In the genomic region with DNA sequence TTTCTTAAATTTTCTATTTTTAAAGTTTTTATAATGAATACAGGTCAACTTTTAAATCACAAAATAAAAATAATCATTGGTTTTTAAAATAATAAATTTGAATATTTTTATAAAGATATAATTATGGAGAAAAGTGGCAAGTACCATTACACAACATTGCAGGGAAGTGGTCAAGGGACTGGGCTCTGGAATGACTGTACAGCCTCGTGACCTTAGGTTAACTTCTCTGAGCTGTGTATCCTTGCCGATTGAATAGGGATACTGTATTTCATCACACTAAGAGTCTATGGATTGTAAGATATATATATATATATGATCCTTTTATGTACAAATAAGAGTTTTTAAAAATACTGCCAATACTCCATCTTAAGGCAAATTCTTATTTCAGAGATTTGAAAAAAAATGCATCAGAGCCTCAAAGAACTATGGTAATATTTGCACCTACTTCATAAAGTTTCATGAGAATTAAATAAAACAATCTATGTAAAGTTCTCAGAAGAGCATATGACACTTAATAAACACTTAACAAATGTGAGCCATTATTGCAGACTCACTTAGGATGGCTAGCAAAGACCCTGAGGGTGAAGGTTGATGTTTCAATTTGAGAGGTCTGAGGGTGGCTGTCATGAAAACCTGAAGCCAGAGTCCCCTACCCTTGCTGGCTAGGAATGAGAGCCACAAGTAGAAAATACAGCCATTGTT, we compare ENCODE assay signal across 14 cellular contexts.
DNase-seq lines count a peak whose midpoint lies in the region; ATAC-seq, FAIRE-seq and TF ChIP-seq lines count a peak whose summit lies in the region.
"Had no signal": no experiment of that assay in that cellular context is flagged by ENCODE, and none has a peak within 500 bp of the region (broad histone marks: within the 10 kb centered on the region; RNA-seq: fewer than 3 reads in every experiment).

No MANE protein-coding gene starts in this region.

- peak; percentile 14 for ATAC-seq in GM19023 (IDR thresholded peaks at IDR 0.05; ENCODE audit: unreplicated experiment)
- peak; percentile 48 for ATAC-seq in HG02588 (IDR thresholded peaks at IDR 0.05; ENCODE audit: unreplicated experiment)
- peak; percentile 59 for ATAC-seq in HG03520 (IDR thresholded peaks at IDR 0.05; ENCODE audit: unreplicated experiment)
- peak in 2 of 4 donors; percentile 53 to 74 for ATAC-seq in pancreas

- H3K36me3 ChIP-seq in pancreas, result no peaks in the 10 kb centered on the region
- no peaks in the 10 kb centered on the region for H3K36me3 ChIP-seq in MM.1S (replicated peaks; ENCODE audit: insufficient read depth, low read length)
- H3K36me3 ChIP-seq in MG63, result no peaks in the 10 kb centered on the region
- H3K36me3 ChIP-seq: tibial nerve had no signal

- H3K9ac ChIP-seq in MM.1S (ENCODE audit: low read length), result no peak overlapping the region

- DNase-seq in pancreas (no peak), MM.1S (no peak), NCI-H345 treated with DMSO at 0.1 percent for 48 hours (lab: John Stamatoyannopoulos, UW; ENCODE audit: unreplicated experiment) (no peak), MG63 (no peak)
- DNase-seq: activated CD4-positive, alpha-beta T cell treated with anti-CD3 and anti-CD28 coated beads, Interleukin-2, amount 50 U/mL, for 48 hours; H9; NCI-H1417; nucleus accumbens had no signal

- H3K4me3 ChIP-seq in pancreas (no peak overlapping the region), MM.1S (ENCODE audit: low read length) (no peak overlapping the region), MG63 (no peak overlapping the region)
- H3K4me3 ChIP-seq: tibial nerve had no signal

- TF ChIP-seq CTCF in pancreas (IDR thresholded peaks at IDR 0.05) (no peak), MM.1S (IDR thresholded peaks at IDR 0.05; ENCODE audit: low read length) (no peak)

- no peaks in the 10 kb centered on the region for H3K9me3 ChIP-seq in pancreas
- no peaks in the 10 kb centered on the region for H3K9me3 ChIP-seq in MM.1S (replicated peaks; ENCODE audit: insufficient read depth, low read length)
- H3K9me3 ChIP-seq in MG63, result no peaks in the 10 kb centered on the region
- H3K9me3 ChIP-seq: tibial nerve had no signal

- no peaks in the 10 kb centered on the region for H3K9me2 ChIP-seq in MM.1S (replicated peaks; ENCODE audit: insufficient read depth, low read length)

- H3K4me1 ChIP-seq in pancreas (peaks cover 0 to 6% (median 0%) of the 10 kb centered on the region in 3 donors), MM.1S (ENCODE audit: low read length) (no peaks in the 10 kb centered on the region)

- H3K27me3 ChIP-seq in pancreas (no peaks in the 10 kb centered on the region), MM.1S (replicated peaks; ENCODE audit: insufficient read depth, low read length) (no peaks in the 10 kb centered on the region), MG63 (no peaks in the 10 kb centered on the region)
- H3K27me3 ChIP-seq: tibial nerve had no signal

- 80 to 83% methylated on average over 2 of the region's 2 CpGs for WGBS in pancreas, 2 donors

- intact Hi-C loops in pancreas (cut with DNase I), result no loop called here

- FAIRE-seq in pancreas (lab: Jason Lieb, UNC), result peak; percentile 51
- FAIRE-seq: islet of Langerhans had no signal

- H3K27ac ChIP-seq in pancreas, result no peak overlapping the region
- no peak overlapping the region for H3K27ac ChIP-seq in MM.1S (ENCODE audit: low read length)
- H3K27ac ChIP-seq: epithelial cell of prostate, tibial nerve had no signal

- H3F3A ChIP-seq in MM.1S (ENCODE audit: insufficient read depth, low read length), result no peaks in the 10 kb centered on the region

- H3K4me2 ChIP-seq in MM.1S (ENCODE audit: low read depth, low read length), result no peak overlapping the region

- H4K20me1 ChIP-seq in MM.1S (ENCODE audit: insufficient read depth, low read length), result no peaks in the 10 kb centered on the region

- H2AFZ ChIP-seq in MM.1S (ENCODE audit: low read length), result no peak overlapping the region

- no peaks in the 10 kb centered on the region for H3K79me2 ChIP-seq in MM.1S (ENCODE audit: low read length)
